Comparison of ENCODE assay signal across 10 cellular contexts in the genomic region with DNA sequence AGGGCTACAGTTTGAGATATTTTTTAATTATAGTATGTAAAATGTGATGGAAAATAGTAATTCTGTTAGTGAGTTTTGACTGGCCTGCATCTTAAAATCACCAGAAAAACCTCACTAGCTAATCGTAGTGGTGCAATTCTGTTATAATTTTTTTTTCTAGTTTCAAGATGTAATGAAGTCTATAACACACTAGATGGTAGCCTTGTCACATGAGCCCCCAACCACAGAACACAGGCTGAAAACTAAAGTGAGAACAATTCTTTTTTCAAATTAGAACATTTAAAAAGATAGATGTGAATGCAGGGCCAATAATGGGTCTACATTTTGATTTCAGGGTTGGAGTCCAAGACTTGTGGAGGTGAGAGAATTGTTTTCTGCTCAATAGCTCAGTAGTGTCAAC.
DNase-seq lines count a peak whose midpoint lies in the region; ATAC-seq and TF ChIP-seq lines count a peak whose summit lies in the region.
"Had no signal": no experiment of that assay in that cellular context is flagged by ENCODE, and none has a peak within 500 bp of the region (broad histone marks: within the 10 kb centered on the region; RNA-seq: fewer than 3 reads in every experiment).

No MANE protein-coding gene starts in this region.

- H3K27ac ChIP-seq in left ventricle myocardium inferior (replicated peaks) (no peak overlapping the region), OCI-LY1 (ENCODE audit: low read depth, low read length, poor library complexity, severe bottlenecking) (no peak overlapping the region), brain microvascular endothelial cell (no peak overlapping the region)

- no peaks in the 10 kb centered on the region for H3K79me2 ChIP-seq in OCI-LY1 (ENCODE audit: insufficient read depth, low read length)

- no peaks in the 10 kb centered on the region for H3K27me3 Mint-ChIP-seq in type B pancreatic cell
- H3K27me3 Mint-ChIP-seq: activated naive CD4-positive, alpha-beta T cell treated with anti-CD3 and anti-CD28 coated beads, Interleukin-2, amount 10 ng/mL, durations not matched to agents 7 days and 5 days had no signal

- no peaks in the 10 kb centered on the region for H3K4me1 Mint-ChIP-seq in type B pancreatic cell (ENCODE audit: unreplicated experiment)
- H3K4me1 Mint-ChIP-seq: activated naive CD4-positive, alpha-beta T cell treated with anti-CD3 and anti-CD28 coated beads, Interleukin-2, amount 10 ng/mL, durations not matched to agents 7 days and 5 days; CD14-positive monocyte had no signal

- H3K36me3 ChIP-seq in left ventricle myocardium inferior (no peaks in the 10 kb centered on the region), OCI-LY1 (ENCODE audit: insufficient read depth, low read length) (no peaks in the 10 kb centered on the region), brain microvascular endothelial cell (replicated peaks) (no peaks in the 10 kb centered on the region)

- H3K9me3 Mint-ChIP-seq in type B pancreatic cell: no peaks in the 10 kb centered on the region
- H3K9me3 Mint-ChIP-seq: activated naive CD4-positive, alpha-beta T cell treated with anti-CD3 and anti-CD28 coated beads, Interleukin-2, amount 10 ng/mL, durations not matched to agents 7 days and 5 days had no signal

- H3K4me1 ChIP-seq in left ventricle myocardium inferior (no peaks in the 10 kb centered on the region), OCI-LY1 (ENCODE audit: insufficient read depth, low read length, severe bottlenecking) (no peaks in the 10 kb centered on the region)

- H3K9ac ChIP-seq in OCI-LY1 (ENCODE audit: low read length): no peak overlapping the region

- H3K27me3 ChIP-seq in left ventricle myocardium inferior (ENCODE audit: low read depth) (no peaks in the 10 kb centered on the region), OCI-LY1 (ENCODE audit: insufficient read depth, low read length) (no peaks in the 10 kb centered on the region), brain microvascular endothelial cell (replicated peaks) (no peaks in the 10 kb centered on the region)

- in situ Hi-C loops in brain microvascular endothelial cell (cut with HindIII; ENCODE audit: low pct_ligation_motif_present, low sequenced_read_pairs): no loop called here

- H3F3A ChIP-seq in OCI-LY1 (ENCODE audit: insufficient read depth, low read length): no peaks in the 10 kb centered on the region

- H3K9me2 ChIP-seq in OCI-LY1 (ENCODE audit: low read depth, low read length): no peaks in the 10 kb centered on the region

- H3K36me3 Mint-ChIP-seq in type B pancreatic cell: no peaks in the 10 kb centered on the region
- H3K36me3 Mint-ChIP-seq: activated naive CD4-positive, alpha-beta T cell treated with anti-CD3 and anti-CD28 coated beads, Interleukin-2, amount 10 ng/mL, durations not matched to agents 7 days and 5 days; CD14-positive monocyte had no signal

- no peak overlapping the region for H2AFZ ChIP-seq in OCI-LY1 (ENCODE audit: low read length)

- no peaks in the 10 kb centered on the region for H4K20me1 ChIP-seq in OCI-LY1 (ENCODE audit: insufficient read depth, low read length)

- H3K4me3 ChIP-seq in left ventricle myocardium inferior (no peak overlapping the region), OCI-LY1 (ENCODE audit: low read depth, low read length, poor library complexity, severe bottlenecking) (no peak overlapping the region), brain microvascular endothelial cell (ENCODE audit: low read depth, low read length) (no peak overlapping the region)

- H3K27ac Mint-ChIP-seq in type B pancreatic cell: no peak overlapping the region
- H3K27ac Mint-ChIP-seq: activated naive CD4-positive, alpha-beta T cell treated with anti-CD3 and anti-CD28 coated beads, Interleukin-2, amount 10 ng/mL, durations not matched to agents 7 days and 5 days; CD14-positive monocyte had no signal

- TF ChIP-seq CTCF in left ventricle myocardium inferior (IDR thresholded peaks at IDR 0.05; ENCODE audit: borderline replicate concordance) (peak; percentile 41), OCI-LY1 (IDR thresholded peaks at IDR 0.05; ENCODE audit: low read length) (peak; percentile 54), type B pancreatic cell (conservative IDR thresholded peaks at IDR 0.05) (peak; percentile 78), brain microvascular endothelial cell (IDR thresholded peaks at IDR 0.05; ENCODE audit: low read depth, low read length, missing control alignments) (no peak)

- no peaks in the 10 kb centered on the region for H3K9me3 ChIP-seq in left ventricle myocardium inferior (replicated peaks)
- no peaks in the 10 kb centered on the region for H3K9me3 ChIP-seq in OCI-LY1 (ENCODE audit: low read length)

- no peak overlapping the region for H3K4me3 Mint-ChIP-seq in type B pancreatic cell
- H3K4me3 Mint-ChIP-seq: activated naive CD4-positive, alpha-beta T cell treated with anti-CD3 and anti-CD28 coated beads, Interleukin-2, amount 10 ng/mL, durations not matched to agents 7 days and 5 days; CD14-positive monocyte had no signal

- no peak for DNase-seq in left ventricle myocardium inferior
- DNase-seq in cardiac septum (ENCODE audit: low spot score): no peak
- DNase-seq in foreskin melanocyte: peak; percentile 22
- no peak for DNase-seq in type B pancreatic cell (ENCODE audit: extremely low spot score, unreplicated experiment)
- no peak for DNase-seq in brain microvascular endothelial cell
- DNase-seq: activated naive CD4-positive, alpha-beta T cell treated with anti-CD3 and anti-CD28 coated beads, Interleukin-2, amount 10 ng/mL, durations not matched to agents 7 days and 5 days had no signal

- H3K4me2 ChIP-seq in OCI-LY1 (ENCODE audit: low read length): no peak overlapping the region

- no peak for ATAC-seq in GM19324 (IDR thresholded peaks at IDR 0.05; ENCODE audit: low FRiP score, unreplicated experiment)
- ATAC-seq in HG03432 (IDR thresholded peaks at IDR 0.05; ENCODE audit: unreplicated experiment): no peak

- intact Hi-C loops in left ventricle myocardium inferior (cut with micrococcal nuclease) (loop anchor here (10.0 kb wide), 1 partner anchor 800 kb away; no protein-coding TSS in a partner anchor), cardiac septum (cut with DNase I) (loop anchor here (5.0 kb wide), 1 partner anchor 802 kb away; no protein-coding TSS in a partner anchor)
